Comparison of ENCODE assay signal across 8 cellular contexts in genomic region chr2:147843421-147843863, GRCh38. TPM values are rescaled to one million over a fixed set of nuclear protein-coding genes. Genes with fewer than 3 reads are reported as not detected.
A peak's percentile ranks its signal among the peaks of the same experiment; 100 is the strongest.
DNase-seq lines count a peak whose midpoint lies in the region; ATAC-seq, FAIRE-seq and TF ChIP-seq lines count a peak whose summit lies in the region.

No MANE protein-coding gene starts in this region.

- peak overlapping the region; percentile 78 for H3K9ac ChIP-seq in mucosa of stomach (ENCODE audit: low read length)

- ATAC-seq in HG02852 (IDR thresholded peaks at IDR 0.05; ENCODE audit: unreplicated experiment): no peak
- no peak for ATAC-seq in HG02970 (IDR thresholded peaks at IDR 0.05; ENCODE audit: low FRiP score, unreplicated experiment)
- ATAC-seq in GM18505 (IDR thresholded peaks at IDR 0.05; ENCODE audit: unreplicated experiment): no peak

- H3K4me3 ChIP-seq in ACC112 (ENCODE audit: low read depth, low read length) (peak overlapping the region; percentile 90), bronchial epithelial cell (ENCODE audit: low read depth, low read length) (peak overlapping the region; percentile 76), mucosa of stomach (ENCODE audit: low read length) (peak overlapping the region; percentile 29)

- no peak for TF ChIP-seq CTCF in bronchial epithelial cell (IDR thresholded peaks at IDR 0.05; ENCODE audit: insufficient read depth, low read length, severe bottlenecking)

- H3K27me3 ChIP-seq in ACC112 (ENCODE audit: insufficient read depth, low read length): no peaks in the 10 kb centered on the region
- no peaks in the 10 kb centered on the region for H3K27me3 ChIP-seq in bronchial epithelial cell (ENCODE audit: control insufficient read depth, insufficient read depth, low read length)
- H3K27me3 ChIP-seq in mucosa of stomach (ENCODE audit: control insufficient read depth, insufficient read depth, low read length): no peaks in the 10 kb centered on the region

- no peak for TF ChIP-seq POLR2A in GM18505 (IDR thresholded peaks at IDR 0.05; ENCODE audit: borderline replicate concordance, extremely low read depth, insufficient read depth, insufficient read length)

- H3K36me3 ChIP-seq in ACC112 (ENCODE audit: insufficient read depth, low read length): no peaks in the 10 kb centered on the region
- H3K36me3 ChIP-seq in bronchial epithelial cell (ENCODE audit: control insufficient read depth, insufficient read depth, low read length): no peaks in the 10 kb centered on the region
- H3K36me3 ChIP-seq in mucosa of stomach (ENCODE audit: control insufficient read depth, insufficient read depth, low read length): no peaks in the 10 kb centered on the region

- peak; percentile 13 for DNase-seq in HS-5 (ENCODE audit: low read depth)
- DNase-seq in bronchial epithelial cell (ENCODE audit: low read depth): peak; percentile 22
- DNase-seq in T1000 (lab: John Stamatoyannopoulos, UW): no peak

- H2AFZ ChIP-seq in ACC112 (ENCODE audit: low read length, unreplicated experiment): peak overlapping the region; percentile 81

- H3K4me1 ChIP-seq in ACC112 (ENCODE audit: control insufficient read depth, insufficient read depth, low read length, unreplicated experiment) (peaks cover 14% of the 10 kb centered on the region), mucosa of stomach (ENCODE audit: control insufficient read depth, insufficient read depth, low read length) (peaks cover 4% of the 10 kb centered on the region)

- FAIRE-seq in bronchial epithelial cell (lab: Jason Lieb, UNC): no peak

- no peaks in the 10 kb centered on the region for H3K9me3 ChIP-seq in mucosa of stomach (ENCODE audit: control insufficient read depth, low read length)

- H3K27ac ChIP-seq in ACC112 (ENCODE audit: low read depth, low read length): peak overlapping the region; percentile 87

- H3K79me2 ChIP-seq in ACC112 (ENCODE audit: control insufficient read depth, insufficient read depth, low read length, unreplicated experiment): peaks cover 32% of the 10 kb centered on the region

RNA-seq across cellular contexts. Expression of gene ACVR2A, which starts 1.4 kb away (rescaled TPM):
- 9.3 and 10.0 TPM in 2 replicates for total RNA-seq in bronchial epithelial cell

Comparison
In these comparisons a context has a peak if more than half of its experiments do, and no peak if none do; other contexts are left out.
1. H3K4me3 ChIP-seq: peak in every context shown above with its lines; median percentile 90 in ACC112; 76 in bronchial epithelial cell; 29 in mucosa of stomach.